ENCODE assay signal across 22 cellular contexts in genomic region chr6:165701564-165702354, GRCh38. TPM values are rescaled to one million over a fixed set of nuclear protein-coding genes. Genes with fewer than 3 reads are reported as not detected.
DNase-seq lines count a peak whose midpoint lies in the region; ATAC-seq and FAIRE-seq lines count a peak whose summit lies in the region.
"Had no signal": no experiment of that assay in that cellular context is flagged by ENCODE, and none has a peak within 500 bp of the region (broad histone marks: within the 10 kb centered on the region; RNA-seq: fewer than 3 reads in every experiment).

No MANE protein-coding gene starts in this region.

- peak; percentile 96 for FAIRE-seq in RCC 7860 (lab: Jason Lieb, UNC)

- no peaks in the 10 kb centered on the region for H3K27me3 ChIP-seq in SJCRH30
- H3K27me3 ChIP-seq: vagina had no signal

- H3K4me1 ChIP-seq in SJCRH30, result no peaks in the 10 kb centered on the region
- H3K4me1 ChIP-seq: prostate gland had no signal

- in situ Hi-C loops in ACHN (cut with HindIII; ENCODE audit: low pct_ligation_motif_present, low pct_unique_long_range_greater_than_20kb, low sequenced_read_pairs), result no loop called here

- intact Hi-C loops in posterior cingulate gyrus (cut with DNase I), result no loop called here

- DNase-seq in ACHN, result peak; percentile 82
- DNase-seq in RCC 7860 (ENCODE audit: low spot score), result peak; percentile 92
- no peak for DNase-seq in SJCRH30
- DNase-seq in posterior cingulate gyrus, result no peak
- no peak for DNase-seq in activated CD4-positive, alpha-beta T cell treated with anti-CD3 and anti-CD28 coated beads, Interleukin-2, amount 50 U/mL, for 48 hours
- DNase-seq: activated naive CD8-positive, alpha-beta T cell treated with anti-CD3 and anti-CD28 coated beads, Interleukin-2, amount 50 U/mL, for 24 hours; activated T-cell treated with anti-CD3 and anti-CD28 coated beads, Interleukin-2, amount 50 U/mL, for 1 hour; COR-L47; immature natural killer cell; KBM-7; NCI-H1694 treated with DMSO at 0.1 percent for 48 hours; NCI-H82; stimulated activated CD4-positive, alpha-beta T cell treated with anti-CD3 and anti-CD28 coated beads, Interleukin-2, amount 100 ng/mL, for 48 hours; WERI-Rb-1 had no signal

- H3K4me3 ChIP-seq in SJCRH30, result no peak overlapping the region
- H3K4me3 ChIP-seq: coronary artery, prostate gland, SK-N-MC, vagina had no signal

- no peaks in the 10 kb centered on the region for H3K36me3 ChIP-seq in SJCRH30
- H3K36me3 ChIP-seq: prostate gland, vagina, WERI-Rb-1 had no signal

- ATAC-seq in GM19395 (IDR thresholded peaks at IDR 0.05; ENCODE audit: unreplicated experiment) (peak; percentile 82), HG02981 (IDR thresholded peaks at IDR 0.05; ENCODE audit: unreplicated experiment) (peak; percentile 74), GM19455 (IDR thresholded peaks at IDR 0.05; ENCODE audit: unreplicated experiment) (no peak)
- ATAC-seq: activated naive CD8-positive, alpha-beta T cell treated with anti-CD3 and anti-CD28 coated beads, Interleukin-2, amount 50 U/mL, for 24 hours; stimulated activated effector memory CD8-positive, alpha-beta T cell treated with anti-CD3 and anti-CD28 coated beads, Interleukin-12 subunit alpha, Interleukin-12 subunit beta, amount 100 ng/mL, for 72 hours had no signal

- no peaks in the 10 kb centered on the region for H3K9me3 ChIP-seq in SJCRH30 (replicated peaks)
- H3K9me3 ChIP-seq: prostate gland, vagina had no signal

- H3K27ac ChIP-seq in SJCRH30, result no peak overlapping the region
- H3K27ac ChIP-seq: prostate gland, SK-N-MC, vagina, WERI-Rb-1 had no signal

RNA-seq across cellular contexts. Expression of gene PDE10A, which starts 38.7 kb away (rescaled TPM):
- 12.8 and 14.5 TPM in 2 replicates for total RNA-seq in SJCRH30 (2014; rRNA removed; shearing (Covaris generic))

Comparison
In these comparisons a context has a peak if more than half of its experiments do, and no peak if none do; other contexts are left out.
1. DNase-seq: peak in ACHN (single experiment) and RCC 7860 (single experiment); none in SJCRH30 (0 of 2), posterior cingulate gyrus (0 of 10) and activated CD4-positive, alpha-beta T cell treated with anti-CD3 and anti-CD28 coated beads, Interleukin-2, amount 50 U/mL, for 48 hours (0 of 2).